Comparison of ENCODE assay signal across 8 cellular contexts in the genomic region with DNA sequence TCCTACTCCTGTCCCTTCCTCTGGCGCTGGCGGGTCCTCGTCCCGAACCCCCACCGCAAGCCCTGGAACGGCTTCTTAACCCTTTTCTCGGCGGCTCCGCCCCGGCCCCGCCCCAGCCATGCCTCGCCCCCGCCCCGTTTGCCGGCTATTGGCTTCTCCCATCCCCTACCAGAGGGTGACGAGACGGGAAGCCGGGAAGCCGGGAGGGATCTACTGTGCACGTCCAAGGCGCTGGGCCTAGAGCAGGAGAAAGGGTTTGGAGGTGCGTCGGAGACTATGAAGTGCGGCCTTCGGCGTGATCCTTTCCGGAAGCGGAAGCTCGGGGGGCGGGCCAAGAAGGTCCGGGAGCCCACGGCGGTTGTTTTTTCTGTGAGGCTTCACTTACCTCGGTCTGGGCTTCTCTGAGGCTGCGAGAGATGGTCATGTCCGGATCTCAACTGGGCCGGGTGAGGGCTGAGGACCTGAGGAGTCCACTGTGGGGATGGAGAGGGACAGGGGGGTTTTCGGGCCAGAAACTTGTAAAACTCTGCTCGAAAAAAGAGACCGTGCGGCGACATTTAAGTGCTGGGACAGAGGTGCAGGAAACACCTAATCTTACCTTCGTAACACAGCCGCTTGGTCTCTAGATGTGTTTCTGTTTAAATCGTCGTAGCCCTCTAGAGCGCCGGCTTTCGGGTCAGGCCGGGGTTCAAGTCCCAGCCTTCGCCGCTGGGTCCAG. TPM values are rescaled to one million over a fixed set of nuclear protein-coding genes. Genes with fewer than 3 reads are reported as not detected.
DNase-seq lines count a peak whose midpoint lies in the region; FAIRE-seq and TF ChIP-seq lines count a peak whose summit lies in the region.

No MANE protein-coding gene starts in this region.

- no peaks in the 10 kb centered on the region for H3K36me3 Mint-ChIP-seq in MCF 10A (ENCODE audit: insufficient read depth, unreplicated experiment)

- TF ChIP-seq CTCF in MCF 10A (IDR thresholded peaks at IDR 0.05; ENCODE audit: unreplicated experiment): no peak

- peak; percentile 74 for DNase-seq in DMS 273 treated with DMSO at 0.1 percent for 48 hours (lab: John Stamatoyannopoulos, UW)
- DNase-seq in H7: peak; percentile 76
- DNase-seq in NCI-H146 treated with DMSO at 0.1 percent for 48 hours (lab: John Stamatoyannopoulos, UW; ENCODE audit: unreplicated experiment): peak; percentile 70
- DNase-seq in UCSD-AML1 (lab: John Stamatoyannopoulos, UW; ENCODE audit: unreplicated experiment): peak; percentile 45
- DNase-seq in MCF 10A (ENCODE audit: unreplicated experiment): peak; percentile 92
- peak; percentile 78 for DNase-seq in small intestine
- DNase-seq in COLO668 (lab: John Stamatoyannopoulos, UW; ENCODE audit: unreplicated experiment): no peak

- no TSS peak for BruUV-seq in MCF 10A (replicated peaks; lab: Mats Ljungman, UMichigan)

- intact Hi-C loops in MCF 10A (cut with micrococcal nuclease): loop anchor here (5.0 kb wide), 1 partner anchor 92 kb away; the partner anchor contains the start of gene SLC41A3

- no peak for FAIRE-seq in small intestine (lab: Jason Lieb, UNC)

- peaks cover 0 to 4% of the 10 kb centered on the region in 2 donors for H3K4me1 ChIP-seq in small intestine (ENCODE audit: control insufficient read depth in 2 of 2, insufficient read depth in 1 of 2, low read depth in 1 of 2, low read length in 1 of 2)

- H3K4me1 Mint-ChIP-seq in MCF 10A (ENCODE audit: insufficient read depth, unreplicated experiment): peaks cover 8% of the 10 kb centered on the region

- no peaks in the 10 kb centered on the region for H3K9me3 Mint-ChIP-seq in MCF 10A (ENCODE audit: unreplicated experiment)

- H3K9me3 ChIP-seq in iPS-18c (ENCODE audit: control insufficient read depth, insufficient read depth, low read length) (peaks cover 3% of the 10 kb centered on the region), small intestine (ENCODE audit: control insufficient read depth, low read depth) (no peaks in the 10 kb centered on the region)

- peak overlapping the region; percentile 95 for H3K27ac Mint-ChIP-seq in MCF 10A (ENCODE audit: low read depth, unreplicated experiment)

- POLR2A ChIA-PET in MCF 10A (lab: Yijun Ruan, JAX): interaction anchor here (0.6 to 1.4 kb wide), 7 partner anchors 12 to 1497 kb away, joined by 3 to 5 read pairs (median 4); partner anchors contain the start of gene SLC41A3

- no peaks in the 10 kb centered on the region for H3K36me3 ChIP-seq in H7 (replicated peaks; ENCODE audit: control insufficient read depth, insufficient read depth, low read length)
- no peaks in the 10 kb centered on the region for H3K36me3 ChIP-seq in small intestine (ENCODE audit: control insufficient read depth in 2 of 2, insufficient read depth in 2 of 2, low read length in 2 of 2)

- H3K27me3 ChIP-seq in H7 (ENCODE audit: control insufficient read depth, insufficient read depth, low read length) (peaks cover 3% of the 10 kb centered on the region; the same call in 1 of the 2 replicates), small intestine (ENCODE audit: control insufficient read depth in 2 of 2, insufficient read depth in 2 of 2, low read length in 2 of 2) (peaks cover 2% of the 10 kb centered on the region in 2 donors)

- peak overlapping the region in 1 of 2 donors; percentile 65 for H3K27ac ChIP-seq in small intestine (ENCODE audit: low read depth in 1 of 2, low read length in 1 of 2)

- CTCF ChIA-PET in MCF 10A (lab: Yijun Ruan, JAX): no interaction called here

- H3K4me3 Mint-ChIP-seq in MCF 10A (ENCODE audit: unreplicated experiment): peak overlapping the region; percentile 95

- H3K4me3 ChIP-seq in H7 (ENCODE audit: insufficient read depth, low read depth, low read length) (peak overlapping the region; percentile 65), iPS-18c (ENCODE audit: insufficient read depth, low read depth, low read length) (peak overlapping the region; percentile 87), small intestine (ENCODE audit: low read depth in 1 of 2, low read length in 2 of 2) (peak overlapping the region; percentile 5 to 43)

- 8 to 32% (median 14%) methylated on average over 52 of the region's 52 CpGs for WGBS in small intestine, 3 donors

- H3K27me3 Mint-ChIP-seq in MCF 10A (ENCODE audit: insufficient read depth, unreplicated experiment): no peaks in the 10 kb centered on the region

RNA-seq across cellular contexts. Expression of gene ROPN1B, which starts 21.4 kb away (rescaled TPM):
- total RNA-seq in H7 (2014; rRNA removed; shearing (Covaris generic)): 0.41 TPM in 1 of 2 replicates, not detected in the other
- not detected in 2 replicates for total RNA-seq in MCF 10A (2022)
- polyA plus RNA-seq in small intestine: under 1 TPM in 1 of 3 donors, not detected in 2; 0.06 TPM

Comparison
In these comparisons a context has a peak if more than half of its experiments do, and no peak if none do; other contexts are left out.
1. H3K4me3 ChIP-seq: peak in every context shown above with its lines; median percentile 87 in iPS-18c; 65 in H7; 24 in small intestine.